In genomic region chr2:119702918-119703401, GRCh38 we compare ENCODE assay signal across 8 cellular contexts. TPM values are rescaled to one million over a fixed set of nuclear protein-coding genes. Genes with fewer than 3 reads are reported as not detected.
A peak's percentile ranks its signal among the peaks of the same experiment; 100 is the strongest.
DNase-seq lines count a peak whose midpoint lies in the region; ATAC-seq, FAIRE-seq and TF ChIP-seq lines count a peak whose summit lies in the region.

No MANE protein-coding gene starts in this region.

- H2BK20ac ChIP-seq in H1 (ENCODE audit: low read length) = no peak overlapping the region

- H2AK5ac ChIP-seq in H1 (ENCODE audit: low read depth, low read length) = no peak overlapping the region

- H4K91ac ChIP-seq in H1 (replicated peaks; ENCODE audit: insufficient read length, low read length) = no peak overlapping the region

- H3K9ac ChIP-seq in H1 (replicated peaks in 1 of 4; ENCODE audit: extremely low read depth in 1 of 4, low read depth in 3 of 4, low read length in 3 of 4) = no peak overlapping the region

- no peaks in the 10 kb centered on the region for H3K9me3 Mint-ChIP-seq in CD4-positive, alpha-beta T cell

- H2AFZ ChIP-seq in H1 (ENCODE audit: low read length) = no peak overlapping the region

- POLR2A ChIA-PET in CD4-positive, alpha-beta T cell (lab: Charles Lee) = interaction anchor here (0.6 to 1.1 kb wide), 3 partner anchors 24 to 610 kb away, joined by 3 to 5 read pairs (median 3); partner anchors contain the start of gene TMEM177
- POLR2A ChIA-PET in H1 (lab: Charles Lee; ENCODE audit: partially characterized antibody) = interaction anchor here (0.8 kb wide), 2 partner anchors 14 to 44 kb away, joined by 3 read pairs; no protein-coding TSS in a partner anchor

- H3K4me3 ChIP-seq in H1 (ENCODE audit: extremely low read depth in 1 of 4, insufficient read depth in 2 of 4, low read depth in 3 of 4, low read length in 4 of 4) = no peak overlapping the region

- H3K27me3 ChIP-seq in CD4-positive, alpha-beta T cell (ENCODE audit: control insufficient read depth, insufficient read depth, low read length) = no peaks in the 10 kb centered on the region
- no peaks in the 10 kb centered on the region for H3K27me3 ChIP-seq in H1 (replicated peaks in 1 of 4; ENCODE audit: control insufficient read depth in 3 of 4, extremely low read depth in 1 of 4, insufficient read depth in 3 of 4, low read length in 3 of 4)

- intact Hi-C loops in CD4-positive, alpha-beta T cell (cut with DNase I, micrococcal nuclease) = loop anchor here (1.0 to 5.0 kb wide), 7 partner anchors 54 to 979 kb away; partner anchors contain the start of gene PTPN4 (in 1 of the 2)

- H3K4me3 Mint-ChIP-seq in CD4-positive, alpha-beta T cell = no peak overlapping the region

- H3K36me3 Mint-ChIP-seq in CD4-positive, alpha-beta T cell (ENCODE audit: low read depth) = peaks cover 15% of the 10 kb centered on the region

- DNase-seq in CD4-positive, alpha-beta T cell = peak; percentile 28 to 73 (median 53)
- DNase-seq in NOMO-1 treated with DMSO at 0.1 percent for 48 hours (lab: John Stamatoyannopoulos, UW; ENCODE audit: unreplicated experiment) = peak; percentile 37
- DNase-seq in activated CD8-positive, alpha-beta memory T cell treated with anti-CD3 and anti-CD28 coated beads for 4 hours (ENCODE audit: low read depth in 2 of 2) = peak; percentile 22 to 31
- peak; percentile 44 to 91 for DNase-seq in H1 (ENCODE audit: low read depth in 1 of 2, low spot score in 2 of 2)
- peak; percentile 80 for DNase-seq in myocyte (ENCODE audit: low read depth)
- DNase-seq in stimulated activated CD8-positive, alpha-beta memory T cell treated with anti-CD3 and anti-CD28 coated beads, Interleukin-7, amount 100 ng/mL, for 4 hours (ENCODE audit: low read depth in 2 of 2) = peak; percentile 12 to 49

- H3K14ac ChIP-seq in H1 (ENCODE audit: insufficient read length) = no peak overlapping the region

- no peak overlapping the region for H3K4me2 ChIP-seq in H1 (ENCODE audit: insufficient read depth in 1 of 2, low read depth in 2 of 2, low read length in 2 of 2)

- peaks cover 6% of the 10 kb centered on the region for H3K4me1 Mint-ChIP-seq in CD4-positive, alpha-beta T cell (ENCODE audit: low read depth)

- CTCF ChIA-PET in CD4-positive, alpha-beta T cell (lab: Charles Lee) = interaction anchor here (0.6 to 1.5 kb wide), 14 partner anchors 11 to 610 kb away, joined by 3 to 5 read pairs (median 3); partner anchors contain the start of gene TMEM177
- CTCF ChIA-PET in H1 (lab: Charles Lee; ENCODE audit: partially characterized antibody) = interaction anchor here (0.6 to 2.5 kb wide), 36 partner anchors 8 to 610 kb away, joined by 3 to 12 read pairs (median 4); no protein-coding TSS in a partner anchor

- H3K23me2 ChIP-seq in H1 (ENCODE audit: low read depth, low read length) = peaks cover 2% of the 10 kb centered on the region; the same call in 1 of the 2 replicates

- H4K5ac ChIP-seq in H1 (ENCODE audit: insufficient read length, low read depth, low read length) = no peak overlapping the region

- H2BK120ac ChIP-seq in H1 (replicated peaks; ENCODE audit: low read depth, low read length) = no peak overlapping the region

- H3K4ac ChIP-seq in H1 (replicated peaks; ENCODE audit: insufficient read length, low read depth, low read length) = no peak overlapping the region

- H3K56ac ChIP-seq in H1 (replicated peaks; ENCODE audit: insufficient read length, low read depth, low read length) = no peak overlapping the region

- no peak for FAIRE-seq in H1 (lab: Jason Lieb, UNC)

- TF ChIP-seq CTCF in CD4-positive, alpha-beta T cell (IDR thresholded peaks at IDR 0.05) = peak; percentile 98
- peak; percentile 96 to 98 (median 98) for TF ChIP-seq CTCF in H1 (IDR thresholded peaks at IDR 0.05; ENCODE audit: control extremely low read depth in 1 of 3, insufficient read depth in 1 of 3, low read depth in 1 of 3, low read length in 3 of 3)

- no peaks in the 10 kb centered on the region for H4K20me1 ChIP-seq in H1 (replicated peaks in 1 of 2; ENCODE audit: control insufficient read depth in 1 of 2, insufficient read depth in 2 of 2, low read length in 2 of 2)

- H2BK12ac ChIP-seq in H1 (ENCODE audit: low read depth, low read length) = no peak overlapping the region

- H3K27ac ChIP-seq in CD4-positive, alpha-beta T cell (ENCODE audit: low read depth, low read length) = no peak overlapping the region
- no peak overlapping the region for H3K27ac ChIP-seq in H1 (ENCODE audit: low read depth, low read length)

- 29% methylated on average over 13 of the region's 13 CpGs; no CpG with 5 or more reads in 1 of the 2 experiments for WGBS in H1 (ENCODE audit: extremely low coverage in 1 of 2, insufficient coverage in 1 of 2, insufficient read length in 1 of 2, insufficient replicate concordance in 2 of 2, low coverage in 1 of 2, low lambda C conversion rate in 2 of 2, missing lambda C conversion rate in 1 of 2), 2 experiments

- no peaks in the 10 kb centered on the region for H3K9me3 ChIP-seq in CD4-positive, alpha-beta T cell (ENCODE audit: control insufficient read depth, low read length)
- H3K9me3 ChIP-seq in H1 (ENCODE audit: insufficient read depth in 2 of 2, low read depth in 1 of 2, low read length in 1 of 2) = peaks cover 5% of the 10 kb centered on the region in 2 experiments

- no peak overlapping the region for H3K27ac Mint-ChIP-seq in CD4-positive, alpha-beta T cell

- peak in 1 of 2 experiments; percentile 51; a peak in 1 of 3 replicates for TF ChIP-seq EP300 in H1 (IDR thresholded peaks at IDR 0.05; ENCODE audit: borderline replicate concordance in 1 of 2, low read depth in 2 of 2, low read length in 2 of 2)

- no peak overlapping the region for H3K23ac ChIP-seq in H1 (ENCODE audit: insufficient read length)

- TF ChIP-seq POLR2A in H1 (IDR thresholded peaks at IDR 0.05; ENCODE audit: control extremely low read depth in 1 of 2, low read depth in 2 of 2, low read length in 2 of 2) = no peak

- no peaks in the 10 kb centered on the region for H3K27me3 Mint-ChIP-seq in CD4-positive, alpha-beta T cell

- peak; percentile 95 for TF ChIP-seq RAD21 in H1 (IDR thresholded peaks at IDR 0.05 in 1 of 2, conservative IDR thresholded peaks at IDR 0.05 in 1 of 2; ENCODE audit: low read depth in 2 of 2, low read length in 2 of 2)

- H3K18ac ChIP-seq in H1 (ENCODE audit: extremely low read depth, low read length) = no peak overlapping the region

- H3K79me1 ChIP-seq in H1 (ENCODE audit: low read depth, low read length) = no peaks in the 10 kb centered on the region

- ATAC-seq in CD4-positive, alpha-beta T cell (ENCODE audit: poor library complexity) = peak; percentile 71
- ATAC-seq in GM19351 (IDR thresholded peaks at IDR 0.05; ENCODE audit: unreplicated experiment) (peak; percentile 86), HG03432 (IDR thresholded peaks at IDR 0.05; ENCODE audit: unreplicated experiment) (peak; percentile 92)

- H3K36me3 ChIP-seq in H1 (ENCODE audit: control insufficient read depth in 2 of 4, insufficient read depth in 4 of 4, low read length in 3 of 4) = no peaks in the 10 kb centered on the region

- H4K8ac ChIP-seq in H1 (ENCODE audit: extremely low read depth, insufficient read depth, low read length) = no peak overlapping the region; the same call in 1 of the 2 replicates

- no peak overlapping the region for H2BK5ac ChIP-seq in H1 (ENCODE audit: low read depth, low read length)

- H3K4me1 ChIP-seq in H1 (replicated peaks in 1 of 4; ENCODE audit: control insufficient read depth in 3 of 4, insufficient read depth in 4 of 4, low read length in 3 of 4) = peaks cover 16 to 33% (median 21%) of the 10 kb centered on the region in 4 experiments; a peak in 6 of 7 replicates

- H2BK15ac ChIP-seq in H1 (ENCODE audit: low read length) = no peak overlapping the region

- no peaks in the 10 kb centered on the region for H3K79me2 ChIP-seq in H1 (ENCODE audit: control insufficient read depth in 1 of 2, insufficient read depth in 2 of 2, low read length in 2 of 2)

TF ChIP-seq in H1, 55 proteins besides CTCF, POLR2A, EP300 and RAD21 (continues in another document):
- peak; percentile 23; the same call in 1 of the 2 replicates for TF ChIP-seq TEAD4 (IDR thresholded peaks at IDR 0.05; ENCODE audit: low read depth, low read length)
- TF ChIP-seq SP2 (IDR thresholded peaks at IDR 0.05; ENCODE audit: low read length) = no peak
- no peak for TF ChIP-seq ATF3 (IDR thresholded peaks at IDR 0.05; ENCODE audit: insufficient read depth, low read depth, low read length)
- peak; percentile 60 for TF ChIP-seq JUND (IDR thresholded peaks at IDR 0.05; ENCODE audit: low read length)
- TF ChIP-seq GABPA (IDR thresholded peaks at IDR 0.05; ENCODE audit: borderline replicate concordance, insufficient read depth, low read length) = no peak
- no peak for TF ChIP-seq TBP (IDR thresholded peaks at IDR 0.05; ENCODE audit: low read depth, low read length)
- TF ChIP-seq SUZ12 (IDR thresholded peaks at IDR 0.05; ENCODE audit: low read length) = no peak

RNA-seq across cellular contexts. Expression of gene TMEM177, which starts 24.0 kb away (rescaled TPM):
- total RNA-seq in CD4-positive, alpha-beta T cell = 1 to 10 TPM; 3.6 to 4.0 TPM
- 43.4 and 47.0 TPM in 2 replicates for total RNA-seq in H1 (2021; fragmentation: NEBNext Ultra II Directional; extraction: Animal tissue kit (Norgen Biotek cat#: 25700))
- 84.9 and 86.7 TPM in 2 replicates for polyA plus RNA-seq in H1 (2011; rRNA removed)
- 67.7 TPM for polyA plus RNA-seq in H1 (2011; cell fraction: cytosol; rRNA removed)
- polyA plus RNA-seq in H1 (2011; cell fraction: nucleus; rRNA removed) = 54.9 TPM
- polyA plus RNA-seq in H1 (2012, experiment 1 of 2) = 23.4 to 46.6 TPM (median 44.7 TPM) in 4 replicates
- polyA plus RNA-seq in H1 (2012, experiment 2 of 2) = 51.9 TPM
- 29.3 TPM for polyA plus RNA-seq in H1 (2013, experiment 1 of 2)
- polyA plus RNA-seq in H1 (2013, experiment 2 of 2) = 28.9 TPM
- polyA minus RNA-seq in H1 (2011; rRNA and poly(A)+ RNA removed) = 32.5 and 34.3 TPM in 2 replicates
- 16.4 TPM for polyA minus RNA-seq in H1 (2011; cell fraction: cytosol; rRNA and poly(A)+ RNA removed)
- polyA minus RNA-seq in H1 (2011; cell fraction: nucleus; rRNA and poly(A)+ RNA removed) = 35.0 TPM
- 12.3 and 16.7 TPM in 2 replicates for total RNA-seq in myocyte
- polyA plus RNA-seq in myocyte (2012) = 8.4 TPM

RNA-seq across cellular contexts. Expression of gene PTPN4, which starts 56.8 kb away (rescaled TPM):
- total RNA-seq in CD4-positive, alpha-beta T cell = 100 to 1,000 TPM in 1 of 2 experiments, 10 to 100 TPM in 1; 96.9 to 102 TPM
- 105 and 107 TPM in 2 replicates for total RNA-seq in H1 (2021; fragmentation: NEBNext Ultra II Directional; extraction: Animal tissue kit (Norgen Biotek cat#: 25700))
- polyA plus RNA-seq in H1 (2011; rRNA removed) = 16.4 and 28.5 TPM in 2 replicates
- polyA plus RNA-seq in H1 (2011; cell fraction: cytosol; rRNA removed) = 32.1 TPM
- polyA plus RNA-seq in H1 (2011; cell fraction: nucleus; rRNA removed) = 93.7 TPM
- 48.9 to 57.1 TPM (median 53.5 TPM) in 4 replicates for polyA plus RNA-seq in H1 (2012, experiment 1 of 2)
- 2.2 TPM for polyA plus RNA-seq in H1 (2012, experiment 2 of 2)
- 20.1 TPM for polyA plus RNA-seq in H1 (2013, experiment 1 of 2)
- polyA plus RNA-seq in H1 (2013, experiment 2 of 2) = 18.9 TPM
- polyA minus RNA-seq in H1 (2011; rRNA and poly(A)+ RNA removed) = 347 and 550 TPM in 2 replicates
- polyA minus RNA-seq in H1 (2011; cell fraction: cytosol; rRNA and poly(A)+ RNA removed) = 95.0 TPM
- polyA minus RNA-seq in H1 (2011; cell fraction: nucleus; rRNA and poly(A)+ RNA removed) = 690 TPM
- total RNA-seq in myocyte = 24.8 and 29.2 TPM in 2 replicates
- 5.9 TPM for polyA plus RNA-seq in myocyte (2012)

Comparison
In these comparisons a context has a peak if more than half of its experiments do, and no peak if none do; other contexts are left out.
1. DNase-seq: peak in every context shown above with its lines; median percentile 80 in myocyte; 68 in H1; 53 in CD4-positive, alpha-beta T cell; 37 in NOMO-1 treated with DMSO at 0.1 percent for 48 hours; 30 in stimulated activated CD8-positive, alpha-beta memory T cell treated with anti-CD3 and anti-CD28 coated beads, Interleukin-7, amount 100 ng/mL, for 4 hours; 26 in activated CD8-positive, alpha-beta memory T cell treated with anti-CD3 and anti-CD28 coated beads for 4 hours.